1 cellular context compared by ENCODE assay signal in the genomic region with DNA sequence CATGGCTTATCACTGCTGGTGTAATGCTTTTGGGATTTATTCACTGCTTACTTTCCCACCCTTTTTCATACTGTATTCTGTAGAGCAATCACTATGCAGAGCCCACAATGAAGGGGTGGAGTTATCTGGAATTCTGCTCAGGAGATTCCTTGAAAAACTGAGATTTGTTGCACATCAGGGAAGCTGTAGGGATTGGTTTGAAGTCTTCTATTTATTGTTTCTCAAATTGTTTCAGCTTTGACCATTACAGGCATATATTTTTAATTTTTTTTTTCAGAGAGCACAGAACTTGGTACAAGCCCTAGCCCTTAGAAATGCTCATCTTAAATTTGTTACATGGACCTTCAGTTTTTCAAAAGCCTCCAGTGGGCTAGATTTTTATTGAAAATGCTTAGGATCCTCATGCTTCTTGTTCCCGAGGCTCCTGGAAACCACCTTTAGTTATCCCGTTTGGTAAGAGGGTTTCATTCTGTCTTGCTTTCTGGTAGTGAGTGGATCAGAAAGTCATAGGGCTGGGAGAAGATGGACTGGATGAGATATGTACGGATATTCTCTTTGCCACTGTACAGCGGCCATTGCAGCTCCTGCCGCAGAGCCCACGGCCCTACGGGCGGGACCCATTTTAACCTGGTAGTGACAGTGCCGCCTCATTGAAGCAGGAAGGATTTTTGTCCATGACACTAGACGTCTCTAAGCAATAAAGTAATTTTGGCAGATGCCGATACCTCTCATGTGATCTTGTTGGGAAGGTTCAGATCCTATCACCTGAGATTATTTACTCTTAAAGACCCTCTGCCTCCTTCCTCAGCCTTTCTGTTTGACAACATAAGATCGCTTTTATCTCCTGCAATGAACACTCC.
TF ChIP-seq lines count a peak whose summit lies in the region.

No MANE protein-coding gene starts in this region.

TF ChIP-seq in K562, 482 proteins besides CTCF, POLR2A, EP300 and RAD21 (continued from another document and continues in another):
- TF ChIP-seq, protein P1, sequence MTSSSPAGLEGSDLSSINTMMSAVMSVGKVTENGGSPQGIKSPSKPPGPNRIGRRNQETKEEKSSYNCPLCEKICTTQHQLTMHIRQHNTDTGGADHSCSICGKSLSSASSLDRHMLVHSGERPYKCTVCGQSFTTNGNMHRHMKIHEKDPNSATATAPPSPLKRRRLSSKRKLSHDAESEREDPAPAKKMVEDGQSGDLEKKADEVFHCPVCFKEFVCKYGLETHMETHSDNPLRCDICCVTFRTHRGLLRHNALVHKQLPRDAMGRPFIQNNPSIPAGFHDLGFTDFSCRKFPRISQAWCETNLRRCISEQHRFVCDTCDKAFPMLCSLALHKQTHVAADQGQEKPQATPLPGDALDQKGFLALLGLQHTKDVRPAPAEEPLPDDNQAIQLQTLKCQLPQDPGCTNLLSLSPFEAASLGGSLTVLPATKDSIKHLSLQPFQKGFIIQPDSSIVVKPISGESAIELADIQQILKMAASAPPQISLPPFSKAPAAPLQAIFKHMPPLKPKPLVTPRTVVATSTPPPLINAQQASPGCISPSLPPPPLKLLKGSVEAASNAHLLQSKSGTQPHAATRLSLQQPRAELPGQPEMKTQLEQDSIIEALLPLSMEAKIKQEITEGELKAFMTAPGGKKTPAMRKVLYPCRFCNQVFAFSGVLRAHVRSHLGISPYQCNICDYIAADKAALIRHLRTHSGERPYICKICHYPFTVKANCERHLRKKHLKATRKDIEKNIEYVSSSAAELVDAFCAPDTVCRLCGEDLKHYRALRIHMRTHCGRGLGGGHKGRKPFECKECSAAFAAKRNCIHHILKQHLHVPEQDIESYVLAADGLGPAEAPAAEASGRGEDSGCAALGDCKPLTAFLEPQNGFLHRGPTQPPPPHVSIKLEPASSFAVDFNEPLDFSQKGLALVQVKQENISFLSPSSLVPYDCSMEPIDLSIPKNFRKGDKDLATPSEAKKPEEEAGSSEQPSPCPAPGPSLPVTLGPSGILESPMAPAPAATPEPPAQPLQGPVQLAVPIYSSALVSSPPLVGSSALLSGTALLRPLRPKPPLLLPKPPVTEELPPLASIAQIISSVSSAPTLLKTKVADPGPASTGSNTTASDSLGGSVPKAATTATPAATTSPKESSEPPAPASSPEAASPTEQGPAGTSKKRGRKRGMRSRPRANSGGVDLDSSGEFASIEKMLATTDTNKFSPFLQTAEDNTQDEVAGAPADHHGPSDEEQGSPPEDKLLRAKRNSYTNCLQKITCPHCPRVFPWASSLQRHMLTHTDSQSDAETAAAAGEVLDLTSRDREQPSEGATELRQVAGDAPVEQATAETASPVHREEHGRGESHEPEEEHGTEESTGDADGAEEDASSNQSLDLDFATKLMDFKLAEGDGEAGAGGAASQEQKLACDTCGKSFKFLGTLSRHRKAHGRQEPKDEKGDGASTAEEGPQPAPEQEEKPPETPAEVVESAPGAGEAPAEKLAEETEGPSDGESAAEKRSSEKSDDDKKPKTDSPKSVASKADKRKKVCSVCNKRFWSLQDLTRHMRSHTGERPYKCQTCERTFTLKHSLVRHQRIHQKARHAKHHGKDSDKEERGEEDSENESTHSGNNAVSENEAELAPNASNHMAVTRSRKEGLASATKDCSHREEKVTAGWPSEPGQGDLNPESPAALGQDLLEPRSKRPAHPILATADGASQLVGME (CRISPR knock-in tag; IDR thresholded peaks at IDR 0.05): 0 out of 2 replicates have a peak, but pooled peaks have one; percentile 39
- TF ChIP-seq ZNF76 (CRISPR knock-in tag; IDR thresholded peaks at IDR 0.05; ENCODE audit: borderline replicate concordance) (0 out of 2 replicates have a peak, but pooled peaks have one; percentile 19), MTF1 (CRISPR knock-in tag; IDR thresholded peaks at IDR 0.05; ENCODE audit: borderline replicate concordance) (peak; percentile 27; the same call in 1 of the 2 replicates), TEAD4 (IDR thresholded peaks at IDR 0.05; ENCODE audit: low read length) (peak; percentile 12; the same call in 1 of the 2 replicates), TEAD4 (CRISPR knock-in tag; IDR thresholded peaks at IDR 0.05; ENCODE audit: borderline replicate concordance) (no peak; the same call in 1 of the 2 replicates)
- TF ChIP-seq, protein P2, sequence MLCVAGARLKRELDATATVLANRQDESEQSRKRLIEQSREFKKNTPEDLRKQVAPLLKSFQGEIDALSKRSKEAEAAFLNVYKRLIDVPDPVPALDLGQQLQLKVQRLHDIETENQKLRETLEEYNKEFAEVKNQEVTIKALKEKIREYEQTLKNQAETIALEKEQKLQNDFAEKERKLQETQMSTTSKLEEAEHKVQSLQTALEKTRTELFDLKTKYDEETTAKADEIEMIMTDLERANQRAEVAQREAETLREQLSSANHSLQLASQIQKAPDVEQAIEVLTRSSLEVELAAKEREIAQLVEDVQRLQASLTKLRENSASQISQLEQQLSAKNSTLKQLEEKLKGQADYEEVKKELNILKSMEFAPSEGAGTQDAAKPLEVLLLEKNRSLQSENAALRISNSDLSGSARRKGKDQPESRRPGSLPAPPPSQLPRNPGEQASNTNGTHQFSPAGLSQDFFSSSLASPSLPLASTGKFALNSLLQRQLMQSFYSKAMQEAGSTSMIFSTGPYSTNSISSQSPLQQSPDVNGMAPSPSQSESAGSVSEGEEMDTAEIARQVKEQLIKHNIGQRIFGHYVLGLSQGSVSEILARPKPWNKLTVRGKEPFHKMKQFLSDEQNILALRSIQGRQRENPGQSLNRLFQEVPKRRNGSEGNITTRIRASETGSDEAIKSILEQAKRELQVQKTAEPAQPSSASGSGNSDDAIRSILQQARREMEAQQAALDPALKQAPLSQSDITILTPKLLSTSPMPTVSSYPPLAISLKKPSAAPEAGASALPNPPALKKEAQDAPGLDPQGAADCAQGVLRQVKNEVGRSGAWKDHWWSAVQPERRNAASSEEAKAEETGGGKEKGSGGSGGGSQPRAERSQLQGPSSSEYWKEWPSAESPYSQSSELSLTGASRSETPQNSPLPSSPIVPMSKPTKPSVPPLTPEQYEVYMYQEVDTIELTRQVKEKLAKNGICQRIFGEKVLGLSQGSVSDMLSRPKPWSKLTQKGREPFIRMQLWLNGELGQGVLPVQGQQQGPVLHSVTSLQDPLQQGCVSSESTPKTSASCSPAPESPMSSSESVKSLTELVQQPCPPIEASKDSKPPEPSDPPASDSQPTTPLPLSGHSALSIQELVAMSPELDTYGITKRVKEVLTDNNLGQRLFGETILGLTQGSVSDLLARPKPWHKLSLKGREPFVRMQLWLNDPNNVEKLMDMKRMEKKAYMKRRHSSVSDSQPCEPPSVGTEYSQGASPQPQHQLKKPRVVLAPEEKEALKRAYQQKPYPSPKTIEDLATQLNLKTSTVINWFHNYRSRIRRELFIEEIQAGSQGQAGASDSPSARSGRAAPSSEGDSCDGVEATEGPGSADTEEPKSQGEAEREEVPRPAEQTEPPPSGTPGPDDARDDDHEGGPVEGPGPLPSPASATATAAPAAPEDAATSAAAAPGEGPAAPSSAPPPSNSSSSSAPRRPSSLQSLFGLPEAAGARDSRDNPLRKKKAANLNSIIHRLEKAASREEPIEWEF (CRISPR knock-in tag; IDR thresholded peaks at IDR 0.05): 0 out of 2 replicates have a peak, but pooled peaks have one; percentile 44
- TF ChIP-seq, protein P3, sequence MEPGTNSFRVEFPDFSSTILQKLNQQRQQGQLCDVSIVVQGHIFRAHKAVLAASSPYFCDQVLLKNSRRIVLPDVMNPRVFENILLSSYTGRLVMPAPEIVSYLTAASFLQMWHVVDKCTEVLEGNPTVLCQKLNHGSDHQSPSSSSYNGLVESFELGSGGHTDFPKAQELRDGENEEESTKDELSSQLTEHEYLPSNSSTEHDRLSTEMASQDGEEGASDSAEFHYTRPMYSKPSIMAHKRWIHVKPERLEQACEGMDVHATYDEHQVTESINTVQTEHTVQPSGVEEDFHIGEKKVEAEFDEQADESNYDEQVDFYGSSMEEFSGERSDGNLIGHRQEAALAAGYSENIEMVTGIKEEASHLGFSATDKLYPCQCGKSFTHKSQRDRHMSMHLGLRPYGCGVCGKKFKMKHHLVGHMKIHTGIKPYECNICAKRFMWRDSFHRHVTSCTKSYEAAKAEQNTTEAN (CRISPR knock-in tag; IDR thresholded peaks at IDR 0.05): 0 out of 2 replicates have a peak, but pooled peaks have one; percentile 36
- TF ChIP-seq, protein P4, sequence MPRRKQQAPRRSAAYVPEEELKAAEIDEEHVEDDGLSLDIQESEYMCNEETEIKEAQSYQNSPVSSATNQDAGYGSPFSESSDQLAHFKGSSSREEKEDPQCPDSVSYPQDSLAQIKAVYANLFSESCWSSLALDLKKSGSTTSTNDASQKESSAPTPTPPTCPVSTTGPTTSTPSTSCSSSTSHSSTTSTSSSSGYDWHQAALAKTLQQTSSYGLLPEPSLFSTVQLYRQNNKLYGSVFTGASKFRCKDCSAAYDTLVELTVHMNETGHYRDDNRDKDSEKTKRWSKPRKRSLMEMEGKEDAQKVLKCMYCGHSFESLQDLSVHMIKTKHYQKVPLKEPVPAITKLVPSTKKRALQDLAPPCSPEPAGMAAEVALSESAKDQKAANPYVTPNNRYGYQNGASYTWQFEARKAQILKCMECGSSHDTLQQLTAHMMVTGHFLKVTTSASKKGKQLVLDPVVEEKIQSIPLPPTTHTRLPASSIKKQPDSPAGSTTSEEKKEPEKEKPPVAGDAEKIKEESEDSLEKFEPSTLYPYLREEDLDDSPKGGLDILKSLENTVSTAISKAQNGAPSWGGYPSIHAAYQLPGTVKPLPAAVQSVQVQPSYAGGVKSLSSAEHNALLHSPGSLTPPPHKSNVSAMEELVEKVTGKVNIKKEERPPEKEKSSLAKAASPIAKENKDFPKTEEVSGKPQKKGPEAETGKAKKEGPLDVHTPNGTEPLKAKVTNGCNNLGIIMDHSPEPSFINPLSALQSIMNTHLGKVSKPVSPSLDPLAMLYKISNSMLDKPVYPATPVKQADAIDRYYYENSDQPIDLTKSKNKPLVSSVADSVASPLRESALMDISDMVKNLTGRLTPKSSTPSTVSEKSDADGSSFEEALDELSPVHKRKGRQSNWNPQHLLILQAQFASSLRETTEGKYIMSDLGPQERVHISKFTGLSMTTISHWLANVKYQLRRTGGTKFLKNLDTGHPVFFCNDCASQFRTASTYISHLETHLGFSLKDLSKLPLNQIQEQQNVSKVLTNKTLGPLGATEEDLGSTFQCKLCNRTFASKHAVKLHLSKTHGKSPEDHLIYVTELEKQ (CRISPR knock-in tag; IDR thresholded peaks at IDR 0.05): no peak
- TF ChIP-seq, protein P5, sequence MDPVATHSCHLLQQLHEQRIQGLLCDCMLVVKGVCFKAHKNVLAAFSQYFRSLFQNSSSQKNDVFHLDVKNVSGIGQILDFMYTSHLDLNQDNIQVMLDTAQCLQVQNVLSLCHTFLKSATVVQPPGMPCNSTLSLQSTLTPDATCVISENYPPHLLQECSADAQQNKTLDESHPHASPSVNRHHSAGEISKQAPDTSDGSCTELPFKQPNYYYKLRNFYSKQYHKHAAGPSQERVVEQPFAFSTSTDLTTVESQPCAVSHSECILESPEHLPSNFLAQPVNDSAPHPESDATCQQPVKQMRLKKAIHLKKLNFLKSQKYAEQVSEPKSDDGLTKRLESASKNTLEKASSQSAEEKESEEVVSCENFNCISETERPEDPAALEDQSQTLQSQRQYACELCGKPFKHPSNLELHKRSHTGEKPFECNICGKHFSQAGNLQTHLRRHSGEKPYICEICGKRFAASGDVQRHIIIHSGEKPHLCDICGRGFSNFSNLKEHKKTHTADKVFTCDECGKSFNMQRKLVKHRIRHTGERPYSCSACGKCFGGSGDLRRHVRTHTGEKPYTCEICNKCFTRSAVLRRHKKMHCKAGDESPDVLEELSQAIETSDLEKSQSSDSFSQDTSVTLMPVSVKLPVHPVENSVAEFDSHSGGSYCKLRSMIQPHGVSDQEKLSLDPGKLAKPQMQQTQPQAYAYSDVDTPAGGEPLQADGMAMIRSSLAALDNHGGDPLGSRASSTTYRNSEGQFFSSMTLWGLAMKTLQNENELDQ (CRISPR knock-in tag; IDR thresholded peaks at IDR 0.05; ENCODE audit: borderline replicate concordance): 0 out of 2 replicates have a peak, but pooled peaks have one; percentile 23
